In the genomic region with DNA sequence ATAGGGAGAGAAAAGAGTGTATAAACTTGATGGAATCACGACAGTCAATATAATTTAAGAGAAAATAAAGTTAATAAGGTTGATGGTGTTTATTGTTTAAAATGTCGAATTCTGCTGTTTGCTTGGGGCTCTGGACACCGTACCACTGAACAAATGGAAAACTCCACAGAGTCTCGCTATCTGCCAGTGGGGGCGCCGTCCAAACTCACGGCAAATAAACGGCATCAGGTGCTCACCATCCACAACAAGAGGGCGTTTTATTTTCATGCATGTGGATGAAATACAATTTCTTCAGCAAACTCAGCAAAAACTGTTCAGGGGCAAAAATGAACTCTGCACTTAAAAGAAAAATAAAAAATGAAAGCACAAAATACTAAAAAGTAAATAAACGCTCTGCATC, we compare ENCODE assay signal across 1 cellular context.
TF ChIP-seq lines count a peak whose summit lies in the region.

No MANE protein-coding gene starts in this region.

TF ChIP-seq in HCT116, 20 proteins besides CTCF, POLR2A, EP300 and RAD21 (continued from another document):
- TF ChIP-seq, protein P1, sequence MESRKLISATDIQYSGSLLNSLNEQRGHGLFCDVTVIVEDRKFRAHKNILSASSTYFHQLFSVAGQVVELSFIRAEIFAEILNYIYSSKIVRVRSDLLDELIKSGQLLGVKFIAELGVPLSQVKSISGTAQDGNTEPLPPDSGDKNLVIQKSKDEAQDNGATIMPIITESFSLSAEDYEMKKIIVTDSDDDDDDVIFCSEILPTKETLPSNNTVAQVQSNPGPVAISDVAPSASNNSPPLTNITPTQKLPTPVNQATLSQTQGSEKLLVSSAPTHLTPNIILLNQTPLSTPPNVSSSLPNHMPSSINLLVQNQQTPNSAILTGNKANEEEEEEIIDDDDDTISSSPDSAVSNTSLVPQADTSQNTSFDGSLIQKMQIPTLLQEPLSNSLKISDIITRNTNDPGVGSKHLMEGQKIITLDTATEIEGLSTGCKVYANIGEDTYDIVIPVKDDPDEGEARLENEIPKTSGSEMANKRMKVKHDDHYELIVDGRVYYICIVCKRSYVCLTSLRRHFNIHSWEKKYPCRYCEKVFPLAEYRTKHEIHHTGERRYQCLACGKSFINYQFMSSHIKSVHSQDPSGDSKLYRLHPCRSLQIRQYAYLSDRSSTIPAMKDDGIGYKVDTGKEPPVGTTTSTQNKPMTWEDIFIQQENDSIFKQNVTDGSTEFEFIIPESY (IDR thresholded peaks at IDR 0.05; ENCODE audit: extremely low read depth, insufficient replicate concordance, low read length), result no peak
- TF ChIP-seq SIN3A (IDR thresholded peaks at IDR 0.05; ENCODE audit: low read depth) (no peak), TCF7L2 (IDR thresholded peaks at IDR 0.05; ENCODE audit: borderline replicate concordance, extremely low read depth, insufficient read depth, insufficient read length) (no peak), EZH2phosphoT487 (IDR thresholded peaks at IDR 0.05; ENCODE audit: borderline replicate concordance) (no peak), EZH2 (IDR thresholded peaks at IDR 0.05) (no peak)
- TF ChIP-seq, protein P2, sequence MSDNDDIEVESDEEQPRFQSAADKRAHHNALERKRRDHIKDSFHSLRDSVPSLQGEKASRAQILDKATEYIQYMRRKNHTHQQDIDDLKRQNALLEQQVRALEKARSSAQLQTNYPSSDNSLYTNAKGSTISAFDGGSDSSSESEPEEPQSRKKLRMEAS (IDR thresholded peaks at IDR 0.05), result no peak
- TF ChIP-seq, protein P3, sequence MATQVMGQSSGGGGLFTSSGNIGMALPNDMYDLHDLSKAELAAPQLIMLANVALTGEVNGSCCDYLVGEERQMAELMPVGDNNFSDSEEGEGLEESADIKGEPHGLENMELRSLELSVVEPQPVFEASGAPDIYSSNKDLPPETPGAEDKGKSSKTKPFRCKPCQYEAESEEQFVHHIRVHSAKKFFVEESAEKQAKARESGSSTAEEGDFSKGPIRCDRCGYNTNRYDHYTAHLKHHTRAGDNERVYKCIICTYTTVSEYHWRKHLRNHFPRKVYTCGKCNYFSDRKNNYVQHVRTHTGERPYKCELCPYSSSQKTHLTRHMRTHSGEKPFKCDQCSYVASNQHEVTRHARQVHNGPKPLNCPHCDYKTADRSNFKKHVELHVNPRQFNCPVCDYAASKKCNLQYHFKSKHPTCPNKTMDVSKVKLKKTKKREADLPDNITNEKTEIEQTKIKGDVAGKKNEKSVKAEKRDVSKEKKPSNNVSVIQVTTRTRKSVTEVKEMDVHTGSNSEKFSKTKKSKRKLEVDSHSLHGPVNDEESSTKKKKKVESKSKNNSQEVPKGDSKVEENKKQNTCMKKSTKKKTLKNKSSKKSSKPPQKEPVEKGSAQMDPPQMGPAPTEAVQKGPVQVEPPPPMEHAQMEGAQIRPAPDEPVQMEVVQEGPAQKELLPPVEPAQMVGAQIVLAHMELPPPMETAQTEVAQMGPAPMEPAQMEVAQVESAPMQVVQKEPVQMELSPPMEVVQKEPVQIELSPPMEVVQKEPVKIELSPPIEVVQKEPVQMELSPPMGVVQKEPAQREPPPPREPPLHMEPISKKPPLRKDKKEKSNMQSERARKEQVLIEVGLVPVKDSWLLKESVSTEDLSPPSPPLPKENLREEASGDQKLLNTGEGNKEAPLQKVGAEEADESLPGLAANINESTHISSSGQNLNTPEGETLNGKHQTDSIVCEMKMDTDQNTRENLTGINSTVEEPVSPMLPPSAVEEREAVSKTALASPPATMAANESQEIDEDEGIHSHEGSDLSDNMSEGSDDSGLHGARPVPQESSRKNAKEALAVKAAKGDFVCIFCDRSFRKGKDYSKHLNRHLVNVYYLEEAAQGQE (IDR thresholded peaks at IDR 0.05; ENCODE audit: low read depth), result no peak
